1 cellular context compared by ENCODE assay signal in genomic region chr3:10292505-10293419, GRCh38.
A peak's percentile ranks its signal among the peaks of the same experiment; 100 is the strongest.
TF ChIP-seq lines count a peak whose summit lies in the region.

Gene GHRL, minus strand, starts transcription at chr3:10292947. Its CDS starts 2,767 bp downstream, at chr3:10290180.

TF ChIP-seq in K562, 482 proteins besides CTCF, POLR2A, EP300 and RAD21 (continued from another document and continues in another):
- TF ChIP-seq THAP12 (CRISPR knock-in tag; IDR thresholded peaks at IDR 0.05) (no peak), ZNF583 (CRISPR knock-in tag; IDR thresholded peaks at IDR 0.05) (no peak), HDGF (IDR thresholded peaks at IDR 0.05) (no peak), GATAD2B (IDR thresholded peaks at IDR 0.05; ENCODE audit: borderline replicate concordance) (no peak), HCFC1 (IDR thresholded peaks at IDR 0.05; ENCODE audit: low read depth, low read length) (no peak), MIER1 (IDR thresholded peaks at IDR 0.05; ENCODE audit: low read depth) (no peak), E2F8 (IDR thresholded peaks at IDR 0.05; ENCODE audit: low read depth, partially characterized antibody) (no peak), PHB2 (IDR thresholded peaks at IDR 0.05; ENCODE audit: low read depth) (no peak), ZBTB43 (CRISPR knock-in tag; IDR thresholded peaks at IDR 0.05) (no peak), ZNF766 (CRISPR knock-in tag; conservative IDR thresholded peaks at IDR 0.05) (peak; percentile 69; the same call in 1 of the 2 replicates), ZNF12 (CRISPR knock-in tag; IDR thresholded peaks at IDR 0.05) (no peak), RNF219 (CRISPR knock-in tag; IDR thresholded peaks at IDR 0.05) (no peak), ZNF408 (CRISPR knock-in tag; IDR thresholded peaks at IDR 0.05; ENCODE audit: low read depth) (no peak), ZBTB1 (CRISPR knock-in tag; IDR thresholded peaks at IDR 0.05; ENCODE audit: borderline replicate concordance, low read depth) (no peak), ZNF444 (CRISPR knock-in tag; IDR thresholded peaks at IDR 0.05) (no peak), STAT6 (CRISPR knock-in tag; IDR thresholded peaks at IDR 0.05) (no peak), FOS (IDR thresholded peaks at IDR 0.05; ENCODE audit: extremely low read depth, insufficient read length) (no peak), TBP (optimal IDR thresholded peaks at IDR 0.05; ENCODE audit: low read depth, low read length) (no peak), CBX1 (IDR thresholded peaks at IDR 0.05; ENCODE audit: low read depth) (no peak), EGR1 (conservative IDR thresholded peaks at IDR 0.05) (no peak), HMGN3 (IDR thresholded peaks at IDR 0.05; ENCODE audit: borderline replicate concordance, extremely low read depth, insufficient read length, low read depth, low read length) (no peak), MAZ (CRISPR knock-in tag; conservative IDR thresholded peaks at IDR 0.05 in 1 of 2, IDR thresholded peaks at IDR 0.05 in 1 of 2) (no peak), ZNF133 (CRISPR knock-in tag; IDR thresholded peaks at IDR 0.05) (no peak), ZBTB34 (CRISPR knock-in tag; IDR thresholded peaks at IDR 0.05) (no peak), ASH1L (IDR thresholded peaks at IDR 0.05; ENCODE audit: borderline replicate concordance, low read depth, partially characterized antibody) (no peak), KAT2B (IDR thresholded peaks at IDR 0.05; ENCODE audit: low read depth, low read length) (no peak), IFI16 (CRISPR knock-in tag; IDR thresholded peaks at IDR 0.05) (no peak), CTCFL (IDR thresholded peaks at IDR 0.05; ENCODE audit: borderline replicate concordance, insufficient read depth, low read depth, low read length, poor library complexity, severe bottlenecking) (no peak), ZNF764 (CRISPR knock-in tag; IDR thresholded peaks at IDR 0.05; ENCODE audit: low read depth) (no peak), ZNF140 (CRISPR knock-in tag; IDR thresholded peaks at IDR 0.05) (no peak), NKRF (IDR thresholded peaks at IDR 0.05; ENCODE audit: borderline replicate concordance) (no peak), BMI1 (IDR thresholded peaks at IDR 0.05; ENCODE audit: low read length) (no peak), CXXC5 (CRISPR knock-in tag; IDR thresholded peaks at IDR 0.05) (0 out of 2 replicates have a peak, but pooled peaks have one; percentile 27), FOXJ3 (CRISPR knock-in tag; IDR thresholded peaks at IDR 0.05) (no peak), BCOR (IDR thresholded peaks at IDR 0.05) (no peak), ZZZ3 (IDR thresholded peaks at IDR 0.05) (no peak), BACH1 (tag; IDR thresholded peaks at IDR 0.05) (no peak; the same call in 1 of the 2 replicates), SMAD2 (IDR thresholded peaks at IDR 0.05; ENCODE audit: low read depth, low read length) (no peak), PRDM10 (IDR thresholded peaks at IDR 0.05; ENCODE audit: partially characterized antibody) (peak; percentile 27), MEF2D (tag; conservative IDR thresholded peaks at IDR 0.05; ENCODE audit: low read depth) (no peak), STAT5B (CRISPR knock-in tag; IDR thresholded peaks at IDR 0.05) (no peak), TCF15 (CRISPR knock-in tag; IDR thresholded peaks at IDR 0.05) (no peak), DNMT1 (IDR thresholded peaks at IDR 0.05) (no peak)
